32 cellular contexts compared by ENCODE assay signal in genomic region chr6:110093981-110094380, GRCh38.
"Had no signal": no experiment of that assay in that cellular context is flagged by ENCODE, and none has a peak within 500 bp of the region (broad histone marks: within the 10 kb centered on the region; RNA-seq: fewer than 3 reads in every experiment).

No MANE protein-coding gene starts in this region.

- H3K4me1 ChIP-seq: Peyer's patch had no signal

- ATAC-seq: activated naive CD8-positive, alpha-beta T cell treated with anti-CD3 and anti-CD28 coated beads, Interleukin-2, amount 50 U/mL, for 24 hours; activated T-cell treated with anti-CD3 and anti-CD28 coated beads, Interleukin-2, amount 50 U/mL, for 4 hours; PC-3 had no signal

- H3K4me3 Mint-ChIP-seq: activated B cell treated with CpG ODN at 0.5 μM for 24 hours; activated CD4-positive, alpha-beta memory T cell treated with anti-CD3 and anti-CD28 coated beads for 36 hours; activated naive CD4-positive, alpha-beta T cell treated with anti-CD3 and anti-CD28 coated beads, Interleukin-2, amount 10 ng/mL, durations not matched to agents 7 days and 5 days; activated naive CD8-positive, alpha-beta T cell; activated naive CD8-positive, alpha-beta T cell treated with anti-CD3 and anti-CD28 coated beads, Interleukin-2, amount 50 U/mL, for 24 hours; activated T-cell treated with anti-CD3 and anti-CD28 coated beads, Interleukin-2, amount 50 U/mL, for 4 hours; activated T-helper 1 cell treated with anti-CD3 and anti-CD28 coated beads, Interleukin-12 subunit alpha, Interleukin-12 subunit beta, Interleukin-2, Interleukin-4 antibody, amounts not matched to agents 30 ng/mL and 10 ng/mL and 1 ng/mL, durations not matched to agents 14 hours and 24 hours and 36 hours had no signal

- H3K27ac Mint-ChIP-seq: activated B cell treated with CpG ODN at 0.5 μM for 24 hours; activated CD4-positive, alpha-beta memory T cell treated with anti-CD3 and anti-CD28 coated beads for 36 hours; activated naive CD4-positive, alpha-beta T cell treated with anti-CD3 and anti-CD28 coated beads, Interleukin-2, amount 10 ng/mL, durations not matched to agents 7 days and 5 days; activated naive CD8-positive, alpha-beta T cell; activated naive CD8-positive, alpha-beta T cell treated with anti-CD3 and anti-CD28 coated beads, Interleukin-2, amount 50 U/mL, for 24 hours; activated T-helper 1 cell treated with anti-CD3 and anti-CD28 coated beads, Interleukin-12 subunit alpha, Interleukin-12 subunit beta, Interleukin-2, Interleukin-4 antibody, amounts not matched to agents 30 ng/mL and 10 ng/mL and 1 ng/mL, durations not matched to agents 14 hours and 24 hours and 36 hours had no signal

- H3K27me3 ChIP-seq: Peyer's patch had no signal

- H3K36me3 ChIP-seq: Peyer's patch had no signal

- H3K4me1 Mint-ChIP-seq: activated B cell treated with CpG ODN at 0.5 μM for 24 hours; activated naive CD4-positive, alpha-beta T cell treated with anti-CD3 and anti-CD28 coated beads, Interleukin-2, amount 10 ng/mL, durations not matched to agents 7 days and 5 days; activated naive CD8-positive, alpha-beta T cell treated with anti-CD3 and anti-CD28 coated beads, Interleukin-2, amount 50 U/mL, for 24 hours had no signal

- H3K36me3 Mint-ChIP-seq: activated CD4-positive, alpha-beta memory T cell treated with anti-CD3 and anti-CD28 coated beads for 36 hours; activated naive CD4-positive, alpha-beta T cell treated with anti-CD3 and anti-CD28 coated beads, Interleukin-2, amount 10 ng/mL, durations not matched to agents 7 days and 5 days; activated naive CD8-positive, alpha-beta T cell had no signal

- H3K27ac ChIP-seq: Peyer's patch, VCaP had no signal

- H3K9me3 Mint-ChIP-seq: activated B cell treated with CpG ODN at 0.5 μM for 24 hours; activated CD4-positive, alpha-beta memory T cell treated with anti-CD3 and anti-CD28 coated beads for 36 hours; activated naive CD4-positive, alpha-beta T cell treated with anti-CD3 and anti-CD28 coated beads, Interleukin-2, amount 10 ng/mL, durations not matched to agents 7 days and 5 days; activated naive CD8-positive, alpha-beta T cell treated with anti-CD3 and anti-CD28 coated beads, Interleukin-2, amount 50 U/mL, for 24 hours; activated T-cell treated with anti-CD3 and anti-CD28 coated beads, Interleukin-2, amount 50 U/mL, for 4 hours; activated T-helper 1 cell treated with anti-CD3 and anti-CD28 coated beads, Interleukin-12 subunit alpha, Interleukin-12 subunit beta, Interleukin-2, Interleukin-4 antibody, amounts not matched to agents 30 ng/mL and 10 ng/mL and 1 ng/mL, durations not matched to agents 14 hours and 24 hours and 36 hours had no signal

- H3K4me3 ChIP-seq: Peyer's patch had no signal

- DNase-seq: activated B cell treated with CpG ODN at 0.5 μM for 24 hours; activated CD4-positive, alpha-beta memory T cell treated with anti-CD3 and anti-CD28 coated beads for 36 hours; activated CD4-positive, alpha-beta T cell treated with anti-CD3 and anti-CD28 coated beads for 4 hours; activated CD4-positive, alpha-beta T cell treated with anti-CD3 and anti-CD28 coated beads, Interleukin-2, amount 50 U/mL, for 1 hour; activated CD4-positive, CD25-positive, alpha-beta regulatory T cell treated with anti-CD3 and anti-CD28 coated beads, Interleukin-2, amount 50 U/mL, for 72 hours; activated CD8-positive, alpha-beta memory T cell treated with anti-CD3 and anti-CD28 coated beads, Interleukin-2, amount 50 U/mL, for 4 hours; activated gamma-delta T cell treated with Interleukin-2 at 50 U/mL for 16 hours; activated naive CD4-positive, alpha-beta T cell treated with anti-CD3 and anti-CD28 coated beads, Interleukin-2, amount 10 ng/mL, durations not matched to agents 7 days and 5 days; activated naive CD8-positive, alpha-beta T cell treated with anti-CD3 and anti-CD28 coated beads, Interleukin-2, amount 50 U/mL, for 24 hours; activated T-cell treated with anti-CD3 and anti-CD28 coated beads for 4 hours; activated T-cell treated with anti-CD3 and anti-CD28 coated beads, Interleukin-2, amount 50 U/mL, for 4 hours; aorta; cerebellar nuclear complex; NCI-H1105; NCI-H1417 treated with DMSO at 0.1 percent for 48 hours; NCI-H187 treated with DMSO at 0.1 percent for 48 hours; NCI-H2081; NCI-H345; NCI-H526; NCI-H748 treated with DMSO at 0.1 percent for 48 hours; NK-92 treated with Interleukin-12 subunit alpha and Interleukin-12 subunit beta, amount 100 ng/mL, for 24 hours; PC-3; Peyer's patch; Right ventricle myocardium superior; RPMI8226; SW 1271; T-helper 1 cell; T-helper 2 cell; T-helper 9 cell had no signal

- H3K27me3 Mint-ChIP-seq: activated CD4-positive, alpha-beta memory T cell treated with anti-CD3 and anti-CD28 coated beads for 36 hours; activated naive CD8-positive, alpha-beta T cell; activated naive CD8-positive, alpha-beta T cell treated with anti-CD3 and anti-CD28 coated beads, Interleukin-2, amount 50 U/mL, for 24 hours had no signal

- H3K9me3 ChIP-seq: Peyer's patch had no signal
